ENCODE assay signal across 9 cellular contexts in genomic region chr2:258933-259332, GRCh38. TPM values are rescaled to one million over a fixed set of nuclear protein-coding genes. Genes with fewer than 3 reads are reported as not detected.
"Had no signal": no experiment of that assay in that cellular context is flagged by ENCODE, and none has a peak within 500 bp of the region (broad histone marks: within the 10 kb centered on the region; RNA-seq: fewer than 3 reads in every experiment).

No MANE protein-coding gene starts in this region.

- ATAC-seq: HCT116 had no signal

- H3K4me3 Mint-ChIP-seq: HFFc6, IgD-negative memory B cell had no signal

- H3K27ac Mint-ChIP-seq: HFFc6 had no signal

- H3K27me3 Mint-ChIP-seq: IgD-negative memory B cell had no signal

- DNase-seq: GM23248, GOT3, H7, HFFc6, KG1 had no signal

RNA-seq across cellular contexts. Expression of gene ALKAL2, which starts 29.0 kb away (rescaled TPM):
- total RNA-seq: GM23248, H4, HFFc6, HT-29 had no signal
